Comparison of ENCODE assay signal across 8 cellular contexts in genomic region chr9:114738581-114739316, GRCh38. TPM values are rescaled to one million over a fixed set of nuclear protein-coding genes. Genes with fewer than 3 reads are reported as not detected.
DNase-seq lines count a peak whose midpoint lies in the region; ATAC-seq, FAIRE-seq and TF ChIP-seq lines count a peak whose summit lies in the region.

No MANE protein-coding gene starts in this region.

- peak overlapping the region; percentile 24 to 68; a peak in 5 of 6 replicates for H3K27ac ChIP-seq in A549
- H3K27ac ChIP-seq in SJCRH30 = no peak overlapping the region
- no peak overlapping the region for H3K27ac ChIP-seq in upper lobe of left lung

- peak; percentile 89 to 97 for ATAC-seq in A549
- ATAC-seq in GM18909 (IDR thresholded peaks at IDR 0.05; ENCODE audit: poor library complexity, unreplicated experiment) = peak; percentile 65
- ATAC-seq in upper lobe of left lung (ENCODE audit: low FRiP score in 2 of 2) = peak; percentile 93 to 98

- POLR2A ChIA-PET in A549 (lab: Yijun Ruan, JAX) = no interaction called here

- H3K9me3 ChIP-seq in A549 = no peaks in the 10 kb centered on the region
- no peaks in the 10 kb centered on the region for H3K9me3 ChIP-seq in SJCRH30 (replicated peaks)
- no peaks in the 10 kb centered on the region for H3K9me3 ChIP-seq in upper lobe of left lung

- TF ChIP-seq RAD21 in A549 (conservative IDR thresholded peaks at IDR 0.05 in 1 of 2, IDR thresholded peaks at IDR 0.05 in 1 of 2) = peak; percentile 98 to 99

- TF ChIP-seq EP300 in A549 (IDR thresholded peaks at IDR 0.05) (no peak), upper lobe of left lung (IDR thresholded peaks at IDR 0.05) (no peak)

- H3K36me3 ChIP-seq in SJCRH30 (no peaks in the 10 kb centered on the region), upper lobe of left lung (no peaks in the 10 kb centered on the region)

- DNase-seq in A549 (ENCODE audit: low read depth in 1 of 2, low spot score in 1 of 2) (peak; percentile 71 to 84), LNCaP clone FGC (ENCODE audit: low read depth) (peak; percentile 56), SJCRH30 (peak; percentile 71 to 87), fibroblast of villous mesenchyme (ENCODE audit: low read depth) (peak; percentile 91), occipital lobe (lab: John Stamatoyannopoulos, UW) (peak; percentile 13), upper lobe of left lung (peak in 1 of 2 donors; percentile 82)
- peak; percentile 58 for DNase-seq in activated effector memory CD4-positive, alpha-beta T cell treated with Interleukin-2 at 50 U/mL for 16 hours

- WGBS in A549 (ENCODE audit: missing lambda C conversion rate) = 26% methylated on average over 8 of the region's 8 CpGs
- 22% methylated on average over 8 of the region's 8 CpGs for WGBS in upper lobe of left lung, 2 donors

- H3K4me3 ChIP-seq in A549 = no peak overlapping the region
- H3K4me3 ChIP-seq in LNCaP clone FGC (ENCODE audit: low read depth, low read length) = no peak overlapping the region
- H3K4me3 ChIP-seq in SJCRH30 = no peak overlapping the region
- no peak overlapping the region for H3K4me3 ChIP-seq in fibroblast of villous mesenchyme (ENCODE audit: low read depth, low read length)
- H3K4me3 ChIP-seq in upper lobe of left lung = no peak overlapping the region

- CTCF ChIA-PET in A549 (lab: Yijun Ruan, JAX) = interaction anchor here (0.6 to 10.2 kb wide), 37 partner anchors 12 to 333 kb away, joined by 3 to 243 read pairs (median 4); partner anchors contain the start of genes TEX48 and TEX53

- no peak for TF ChIP-seq POLR2A in A549 (IDR thresholded peaks at IDR 0.05; ENCODE audit: low read length)
- no peak for TF ChIP-seq POLR2A in upper lobe of left lung (IDR thresholded peaks at IDR 0.05)

- H3K4me1 ChIP-seq in A549 = peaks cover 26% of the 10 kb centered on the region
- H3K4me1 ChIP-seq in SJCRH30 = no peaks in the 10 kb centered on the region
- peaks cover 0 to 8% (median 2%) of the 10 kb centered on the region in 4 donors for H3K4me1 ChIP-seq in upper lobe of left lung

- peak overlapping the region; percentile 4; the same call in 1 of the 3 replicates for H3K4me2 ChIP-seq in A549

- peak; percentile 89 for TF ChIP-seq CTCF in A549 (IDR thresholded peaks at IDR 0.05)
- TF ChIP-seq CTCF in LNCaP clone FGC (IDR thresholded peaks at IDR 0.05; ENCODE audit: control insufficient read depth, extremely low read depth, insufficient read depth) = peak; percentile 86
- peak; percentile 82 for TF ChIP-seq CTCF in fibroblast of villous mesenchyme (IDR thresholded peaks at IDR 0.05; ENCODE audit: insufficient read depth, low read depth, low read length)
- TF ChIP-seq CTCF in upper lobe of left lung (IDR thresholded peaks at IDR 0.05) = peak; percentile 58 to 90 (median 82)

- no peaks in the 10 kb centered on the region; the same call in 1 of the 2 replicates for H3K27me3 ChIP-seq in SJCRH30
- H3K27me3 ChIP-seq in upper lobe of left lung = no peaks in the 10 kb centered on the region

- no peak for FAIRE-seq in A549 (lab: Jason Lieb, UNC)

TF ChIP-seq in A549, 52 proteins besides CTCF, POLR2A, EP300 and RAD21:
- no peak for TF ChIP-seq TP53 (CRISPR knock-in tag; IDR thresholded peaks at IDR 0.05)
- no peak for TF ChIP-seq MAZ (IDR thresholded peaks at IDR 0.05; ENCODE audit: borderline replicate concordance, low read depth, low read length)
- TF ChIP-seq ELK1 (IDR thresholded peaks at IDR 0.05; ENCODE audit: low read depth, low read length) = no peak
- no peak for TF ChIP-seq RNF2 (IDR thresholded peaks at IDR 0.05; ENCODE audit: borderline replicate concordance, low read depth)
- TF ChIP-seq FOSL2 (IDR thresholded peaks at IDR 0.05) = no peak
- peak; percentile 46 for TF ChIP-seq FOSL2 (CRISPR knock-in tag; IDR thresholded peaks at IDR 0.05)
- peak; percentile 76 for TF ChIP-seq MAX (IDR thresholded peaks at IDR 0.05)
- no peak for TF ChIP-seq CHD2 (IDR thresholded peaks at IDR 0.05; ENCODE audit: low read length, partially characterized antibody)
- TF ChIP-seq SMC3 (IDR thresholded peaks at IDR 0.05) = peak; percentile 99
- no peak for TF ChIP-seq FOSB (CRISPR knock-in tag; IDR thresholded peaks at IDR 0.05)
- TF ChIP-seq ESRRA (IDR thresholded peaks at IDR 0.05; ENCODE audit: borderline replicate concordance, low read length) = no peak
- TF ChIP-seq CBX2 (IDR thresholded peaks at IDR 0.05; ENCODE audit: borderline replicate concordance, low read depth) = no peak

RNA-seq across cellular contexts. Expression of gene TEX48, which starts 56.8 kb away (rescaled TPM):
- 0.16 TPM in 1 of 2 replicates, not detected in the other for polyA plus RNA-seq in A549 (2011; rRNA removed)
- polyA plus RNA-seq in A549 (2012; cell fraction: cytosol; rRNA removed) = not detected in 2 replicates
- polyA plus RNA-seq in A549 (2012; cell fraction: nucleus; rRNA removed) = not detected in 2 replicates
- polyA plus RNA-seq in A549 (2017; fragmentation: RNase III; extraction: RNeasy Plus Mini Kit Qiagen cat#74134 plus additional on column Dnase treatment) = not detected in 3 replicates
- not detected in 2 replicates for polyA minus RNA-seq in A549 (2011; rRNA and poly(A)+ RNA removed)
- total RNA-seq in SJCRH30 (2014; rRNA removed; shearing (Covaris generic)) = not detected in 2 replicates
- not detected in 2 replicates for total RNA-seq in fibroblast of villous mesenchyme
- total RNA-seq in occipital lobe = not detected
- not detected for total RNA-seq in upper lobe of left lung

Comparison
In these comparisons a context has a peak if more than half of its experiments do, and no peak if none do; other contexts are left out.
1. H3K27ac ChIP-seq: peak in A549 (2 of 2); none in SJCRH30 (single experiment) and upper lobe of left lung (0 of 4).
2. Peak in every context shown above with its lines, with median percentiles within 50 percentile points of each other: ATAC-seq and CTCF ChIP-seq.